8 cellular contexts compared by ENCODE assay signal in genomic region chr1:925532-926421, GRCh38. TPM values are rescaled to one million over a fixed set of nuclear protein-coding genes. Genes with fewer than 3 reads are reported as not detected.
DNase-seq lines count a peak whose midpoint lies in the region; ATAC-seq and TF ChIP-seq lines count a peak whose summit lies in the region.

No MANE protein-coding gene starts in this region.

- TF ChIP-seq POLR2A in heart left ventricle (IDR thresholded peaks at IDR 0.05) = no peak
- TF ChIP-seq POLR2A in spleen (IDR thresholded peaks at IDR 0.05) = no peak

- H3K27me3 ChIP-seq in heart left ventricle (peaks cover 21 to 81% (median 36%) of the 10 kb centered on the region in 9 donors), spleen (replicated peaks in 1 of 7) (peaks cover 0 to 100% (median 74%) of the 10 kb centered on the region in 7 donors)

- H3K4me1 ChIP-seq in heart left ventricle = peaks cover 0 to 43% (median 27%) of the 10 kb centered on the region in 12 donors
- peaks cover 16 to 61% (median 44%) of the 10 kb centered on the region in 6 donors for H3K4me1 ChIP-seq in spleen

- no peak for TF ChIP-seq CTCF in heart left ventricle (IDR thresholded peaks at IDR 0.05)
- TF ChIP-seq CTCF in spleen (IDR thresholded peaks at IDR 0.05 in 8 of 11, conservative IDR thresholded peaks at IDR 0.05 in 3 of 11) = no peak

- H3K36me3 ChIP-seq in heart left ventricle (no peaks in the 10 kb centered on the region), spleen (no peaks in the 10 kb centered on the region)

- 6 to 15% (median 6%) methylated on average over 12 to 70 of the region's 70 CpGs for WGBS in heart left ventricle, 4 donors
- 5 to 10% (median 6%) methylated on average over 29 to 70 of the region's 70 CpGs for WGBS in spleen, 5 donors

- H3K9me3 ChIP-seq in heart left ventricle (no peaks in the 10 kb centered on the region), spleen (no peaks in the 10 kb centered on the region)

- no peak overlapping the region for H3K27ac ChIP-seq in heart left ventricle
- H3K27ac ChIP-seq in spleen = peak overlapping the region in 4 of 8 donors; percentile 28 to 80 (median 62)

- H3K4me3 ChIP-seq in heart left ventricle = peak overlapping the region in 11 of 12 donors; percentile 16 to 71 (median 52)
- H3K4me3 ChIP-seq in spleen = peak overlapping the region in 7 of 8 donors; percentile 30 to 75 (median 49)

- intact Hi-C loops in heart left ventricle (cut with DNase I) = no loop called here
- intact Hi-C loops in spleen (cut with DNase I; ENCODE audit: low total_unique reads) = no loop called here

- ATAC-seq in heart left ventricle (peak in 2 of 4 donors; percentile 33 to 34), GM19463 (IDR thresholded peaks at IDR 0.05; ENCODE audit: unreplicated experiment) (no peak), GM21825 (IDR thresholded peaks at IDR 0.05; ENCODE audit: unreplicated experiment) (no peak)

- DNase-seq in NCI-H82 (lab: John Stamatoyannopoulos, UW) = peak; percentile 77
- DNase-seq in NCI-H82 treated with DMSO at 0.1 percent for 48 hours (lab: John Stamatoyannopoulos, UW; ENCODE audit: unreplicated experiment) = no peak
- peak; percentile 36 for DNase-seq in OCI-M1 (lab: John Stamatoyannopoulos, UW)
- DNase-seq in heart left ventricle = peak in 1 of 5 donors; percentile 72
- DNase-seq in spleen = no peak
- no peak for DNase-seq in DMS79 treated with DMSO at 0.1 percent for 48 hours (lab: John Stamatoyannopoulos, UW)

RNA-seq across cellular contexts. Expression of gene SAMD11, which starts 2.1 kb away (rescaled TPM):
- total RNA-seq in heart left ventricle = 1 to 10 TPM in 4 of 9 donors, under 1 TPM in 5; 0.38 to 3.2 (median 0.96) TPM
- polyA plus RNA-seq in heart left ventricle = 1 to 10 TPM in 1 of 2 donors, under 1 TPM in 1; 0.54 to 1.3 TPM
- 10 to 100 TPM in 5 of 7 donors, 1 to 10 TPM in 2; 7.5 to 37.0 (median 18.1) TPM for total RNA-seq in spleen
- 10 to 100 TPM in 2 of 3 donors, 1 to 10 TPM in 1; 7.7 to 33.2 (median 19.8) TPM for polyA plus RNA-seq in spleen

RNA-seq across cellular contexts. Expression of gene NOC2L, which starts 33.3 kb away (rescaled TPM):
- total RNA-seq in heart left ventricle (10 to 100 TPM; 36.0 to 63.6 (median 43.3) TPM), spleen (10 to 100 TPM; 26.2 to 61.1 (median 44.7) TPM)
- polyA plus RNA-seq in heart left ventricle (10 to 100 TPM; 55.1 to 85.3 TPM), spleen (10 to 100 TPM; 46.6 to 73.4 (median 52.8) TPM)

RNA-seq across cellular contexts. Expression of gene KLHL17, which starts 34.6 kb away (rescaled TPM):
- total RNA-seq in heart left ventricle = 1 to 10 TPM; 1.6 to 6.8 (median 4.7) TPM
- polyA plus RNA-seq in heart left ventricle = 1 to 10 TPM; 5.4 to 5.5 TPM
- 10 to 100 TPM; 12.0 to 21.5 (median 18.7) TPM for total RNA-seq in spleen
- polyA plus RNA-seq in spleen = 10 to 100 TPM; 14.1 to 31.6 (median 26.0) TPM

RNA-seq across cellular contexts. Expression of gene PLEKHN1, which starts 40.5 kb away (rescaled TPM):
- total RNA-seq in heart left ventricle = under 1 TPM in 2 of 9 donors, not detected in 7; 0.37 to 0.63 TPM
- polyA plus RNA-seq in heart left ventricle = under 1 TPM; 0.15 TPM
- total RNA-seq in spleen = 1 to 10 TPM in 5 of 7 donors, under 1 TPM in 2; 0.65 to 2.2 (median 1.1) TPM
- polyA plus RNA-seq in spleen = under 1 TPM; 0.17 to 0.80 (median 0.63) TPM

RNA-seq across cellular contexts. Expression of gene PERM1, which starts 56.1 kb away (rescaled TPM):
- total RNA-seq in heart left ventricle (100 to 1,000 TPM in 6 of 9 donors, 10 to 100 TPM in 3; 52.8 to 149 (median 104) TPM), spleen (under 1 TPM in 3 of 7 donors, not detected in 4; 0.39 to 0.85 (median 0.60) TPM)
- polyA plus RNA-seq in heart left ventricle (100 to 1,000 TPM in 1 of 2 donors, 10 to 100 TPM in 1; 53.3 to 353 TPM), spleen (under 1 TPM; 0.20 to 0.80 (median 0.21) TPM)

Comparison
In these comparisons a context has a peak if more than half of its experiments do, and no peak if none do; other contexts are left out.
1. DNase-seq: peak in NCI-H82 (single experiment) and OCI-M1 (single experiment); none in NCI-H82 treated with DMSO at 0.1 percent for 48 hours (single experiment), spleen (single experiment) and DMS79 treated with DMSO at 0.1 percent for 48 hours (single experiment).